Comparison of ENCODE assay signal across 1 cellular context in the genomic region with DNA sequence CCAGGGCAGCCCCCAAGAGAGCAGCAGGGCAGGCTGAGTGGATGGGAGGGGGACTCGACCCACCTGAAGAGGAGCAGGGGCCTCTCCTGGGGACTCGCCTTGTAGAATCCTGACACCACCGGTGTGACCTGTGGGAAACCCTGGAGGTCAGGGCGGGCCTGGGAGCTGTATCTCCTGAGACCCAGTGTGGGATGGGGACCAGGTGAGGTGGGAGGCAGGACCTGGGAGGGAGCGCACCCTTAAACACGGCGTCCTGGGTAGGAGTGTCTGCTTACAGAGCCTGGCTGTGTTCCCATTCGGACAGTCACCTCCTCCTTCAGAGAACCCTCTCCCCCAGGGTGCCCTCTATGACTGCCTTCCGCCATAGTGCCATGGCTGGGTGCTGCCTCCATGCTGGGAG.
TF ChIP-seq lines count a peak whose summit lies in the region.

No MANE protein-coding gene starts in this region.

TF ChIP-seq in GM12878, 131 proteins besides CTCF, POLR2A, EP300 and RAD21:
- TF ChIP-seq NR2F1 (conservative IDR thresholded peaks at IDR 0.05) = peak; percentile 45; the same call in 1 of the 2 replicates
- no peak for TF ChIP-seq MEF2B (IDR thresholded peaks at IDR 0.05; ENCODE audit: partially characterized antibody, poor library complexity, severe bottlenecking)
